ENCODE assay signal across 10 cellular contexts in the genomic region with DNA sequence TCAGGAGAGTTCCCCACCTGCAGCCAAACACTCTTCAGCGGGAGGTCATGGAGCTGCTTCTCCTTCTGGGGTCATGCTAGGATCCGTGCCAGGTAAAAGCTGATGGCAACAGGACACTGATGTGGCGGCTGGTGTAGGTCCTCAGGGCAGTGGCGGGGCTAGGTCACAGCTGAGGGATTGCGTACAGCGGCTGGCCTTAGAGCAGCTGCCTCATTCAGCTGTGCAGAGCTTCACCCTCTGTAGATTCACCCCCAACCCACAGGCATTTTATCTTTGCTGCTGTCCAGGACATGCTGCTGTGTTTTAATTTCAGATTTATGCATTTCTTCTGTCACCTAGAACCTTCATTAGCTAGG.
"Had no signal": no experiment of that assay in that cellular context is flagged by ENCODE, and none has a peak within 500 bp of the region (broad histone marks: within the 10 kb centered on the region; RNA-seq: fewer than 3 reads in every experiment).

No MANE protein-coding gene starts in this region.

- H3K27ac ChIP-seq: breast epithelium, lower lobe of right lung, parathyroid adenoma, tibial artery had no signal

- ATAC-seq: heart left ventricle; lower lobe of right lung; stimulated activated effector memory CD8-positive, alpha-beta T cell treated with anti-CD3 and anti-CD28 coated beads, Interleukin-12 subunit alpha, Interleukin-12 subunit beta, amount 100 ng/mL, for 72 hours had no signal

- H3K79me2 ChIP-seq: parathyroid adenoma had no signal

- H3K4me1 ChIP-seq: breast epithelium, parathyroid adenoma had no signal

- H3K36me3 ChIP-seq: breast epithelium, heart left ventricle, lower lobe of right lung, tibial artery had no signal

- H2AFZ ChIP-seq: parathyroid adenoma had no signal

- H3K4me3 ChIP-seq: lower lobe of right lung, tibial artery had no signal

- H3K9me3 ChIP-seq: breast epithelium, heart left ventricle, lower lobe of right lung, tibial artery had no signal

- H3K27me3 ChIP-seq: breast epithelium had no signal

- DNase-seq: activated CD4-positive, alpha-beta T cell treated with anti-CD3 and anti-CD28 coated beads, Interleukin-2, amount 10 ng/mL, durations not matched to agents 7 days and 5 days; activated CD8-positive, alpha-beta memory T cell treated with anti-CD3 and anti-CD28 coated beads for 24 hours; endodermal cell; immature natural killer cell; lower lobe of right lung had no signal
